ENCODE assay signal across 1 cellular context in the genomic region with DNA sequence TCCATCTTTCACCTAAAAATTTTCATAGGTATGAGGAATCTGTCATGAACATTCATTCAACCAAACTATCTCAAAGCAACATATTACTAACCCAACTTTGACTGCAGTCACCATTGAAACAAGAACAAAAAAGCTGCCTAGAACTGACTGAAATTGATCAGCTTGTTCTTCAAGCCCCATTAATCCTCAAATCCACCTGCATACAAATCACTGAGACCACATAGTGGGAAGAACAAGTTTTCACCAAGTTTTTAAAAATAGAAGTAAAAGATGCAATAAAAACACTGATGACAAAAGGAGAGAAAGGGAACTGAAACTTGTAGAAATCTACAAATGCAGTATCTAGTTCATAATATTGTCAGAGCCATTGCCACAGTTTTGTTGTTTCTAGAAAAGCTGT.
TF ChIP-seq lines count a peak whose summit lies in the region.

No MANE protein-coding gene starts in this region.

TF ChIP-seq in SK-N-SH, 30 proteins besides CTCF, POLR2A, EP300 and RAD21:
- TF ChIP-seq, protein P1, sequence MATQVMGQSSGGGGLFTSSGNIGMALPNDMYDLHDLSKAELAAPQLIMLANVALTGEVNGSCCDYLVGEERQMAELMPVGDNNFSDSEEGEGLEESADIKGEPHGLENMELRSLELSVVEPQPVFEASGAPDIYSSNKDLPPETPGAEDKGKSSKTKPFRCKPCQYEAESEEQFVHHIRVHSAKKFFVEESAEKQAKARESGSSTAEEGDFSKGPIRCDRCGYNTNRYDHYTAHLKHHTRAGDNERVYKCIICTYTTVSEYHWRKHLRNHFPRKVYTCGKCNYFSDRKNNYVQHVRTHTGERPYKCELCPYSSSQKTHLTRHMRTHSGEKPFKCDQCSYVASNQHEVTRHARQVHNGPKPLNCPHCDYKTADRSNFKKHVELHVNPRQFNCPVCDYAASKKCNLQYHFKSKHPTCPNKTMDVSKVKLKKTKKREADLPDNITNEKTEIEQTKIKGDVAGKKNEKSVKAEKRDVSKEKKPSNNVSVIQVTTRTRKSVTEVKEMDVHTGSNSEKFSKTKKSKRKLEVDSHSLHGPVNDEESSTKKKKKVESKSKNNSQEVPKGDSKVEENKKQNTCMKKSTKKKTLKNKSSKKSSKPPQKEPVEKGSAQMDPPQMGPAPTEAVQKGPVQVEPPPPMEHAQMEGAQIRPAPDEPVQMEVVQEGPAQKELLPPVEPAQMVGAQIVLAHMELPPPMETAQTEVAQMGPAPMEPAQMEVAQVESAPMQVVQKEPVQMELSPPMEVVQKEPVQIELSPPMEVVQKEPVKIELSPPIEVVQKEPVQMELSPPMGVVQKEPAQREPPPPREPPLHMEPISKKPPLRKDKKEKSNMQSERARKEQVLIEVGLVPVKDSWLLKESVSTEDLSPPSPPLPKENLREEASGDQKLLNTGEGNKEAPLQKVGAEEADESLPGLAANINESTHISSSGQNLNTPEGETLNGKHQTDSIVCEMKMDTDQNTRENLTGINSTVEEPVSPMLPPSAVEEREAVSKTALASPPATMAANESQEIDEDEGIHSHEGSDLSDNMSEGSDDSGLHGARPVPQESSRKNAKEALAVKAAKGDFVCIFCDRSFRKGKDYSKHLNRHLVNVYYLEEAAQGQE (IDR thresholded peaks at IDR 0.05; ENCODE audit: low read depth, low read length): no peak
- TF ChIP-seq FOXM1 (IDR thresholded peaks at IDR 0.05; ENCODE audit: low read depth): no peak
- no peak for TF ChIP-seq EZH2phosphoT487 (IDR thresholded peaks at IDR 0.05; ENCODE audit: borderline replicate concordance, low read depth)
- no peak for TF ChIP-seq FOSL2 (IDR thresholded peaks at IDR 0.05; ENCODE audit: borderline replicate concordance, low read depth)
- no peak for TF ChIP-seq CHD2 (IDR thresholded peaks at IDR 0.05; ENCODE audit: low read length, partially characterized antibody)
- no peak for TF ChIP-seq MXI1 (IDR thresholded peaks at IDR 0.05; ENCODE audit: low read depth, low read length)
- TF ChIP-seq NFIC (IDR thresholded peaks at IDR 0.05; ENCODE audit: borderline replicate concordance): no peak
- TF ChIP-seq, protein P2, sequence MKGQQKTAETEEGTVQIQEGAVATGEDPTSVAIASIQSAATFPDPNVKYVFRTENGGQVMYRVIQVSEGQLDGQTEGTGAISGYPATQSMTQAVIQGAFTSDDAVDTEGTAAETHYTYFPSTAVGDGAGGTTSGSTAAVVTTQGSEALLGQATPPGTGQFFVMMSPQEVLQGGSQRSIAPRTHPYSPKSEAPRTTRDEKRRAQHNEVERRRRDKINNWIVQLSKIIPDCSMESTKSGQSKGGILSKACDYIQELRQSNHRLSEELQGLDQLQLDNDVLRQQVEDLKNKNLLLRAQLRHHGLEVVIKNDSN (IDR thresholded peaks at IDR 0.05; ENCODE audit: borderline replicate concordance, low read depth): no peak
- TF ChIP-seq, protein P3, sequence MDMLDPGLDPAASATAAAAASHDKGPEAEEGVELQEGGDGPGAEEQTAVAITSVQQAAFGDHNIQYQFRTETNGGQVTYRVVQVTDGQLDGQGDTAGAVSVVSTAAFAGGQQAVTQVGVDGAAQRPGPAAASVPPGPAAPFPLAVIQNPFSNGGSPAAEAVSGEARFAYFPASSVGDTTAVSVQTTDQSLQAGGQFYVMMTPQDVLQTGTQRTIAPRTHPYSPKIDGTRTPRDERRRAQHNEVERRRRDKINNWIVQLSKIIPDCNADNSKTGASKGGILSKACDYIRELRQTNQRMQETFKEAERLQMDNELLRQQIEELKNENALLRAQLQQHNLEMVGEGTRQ (IDR thresholded peaks at IDR 0.05; ENCODE audit: borderline replicate concordance, low read depth, low read length): no peak
- TF ChIP-seq, protein P4, sequence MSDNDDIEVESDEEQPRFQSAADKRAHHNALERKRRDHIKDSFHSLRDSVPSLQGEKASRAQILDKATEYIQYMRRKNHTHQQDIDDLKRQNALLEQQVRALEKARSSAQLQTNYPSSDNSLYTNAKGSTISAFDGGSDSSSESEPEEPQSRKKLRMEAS (IDR thresholded peaks at IDR 0.05; ENCODE audit: low read depth): no peak
- no peak for TF ChIP-seq ELF1 (IDR thresholded peaks at IDR 0.05)
- TF ChIP-seq, protein P5, sequence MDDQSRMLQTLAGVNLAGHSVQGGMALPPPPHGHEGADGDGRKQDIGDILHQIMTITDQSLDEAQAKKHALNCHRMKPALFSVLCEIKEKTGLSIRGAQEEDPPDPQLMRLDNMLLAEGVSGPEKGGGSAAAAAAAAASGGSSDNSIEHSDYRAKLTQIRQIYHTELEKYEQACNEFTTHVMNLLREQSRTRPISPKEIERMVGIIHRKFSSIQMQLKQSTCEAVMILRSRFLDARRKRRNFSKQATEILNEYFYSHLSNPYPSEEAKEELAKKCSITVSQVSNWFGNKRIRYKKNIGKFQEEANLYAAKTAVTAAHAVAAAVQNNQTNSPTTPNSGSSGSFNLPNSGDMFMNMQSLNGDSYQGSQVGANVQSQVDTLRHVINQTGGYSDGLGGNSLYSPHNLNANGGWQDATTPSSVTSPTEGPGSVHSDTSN (IDR thresholded peaks at IDR 0.05): no peak
- TF ChIP-seq POLR2AphosphoS5 (IDR thresholded peaks at IDR 0.05; ENCODE audit: low read depth, low read length): no peak
- TF ChIP-seq RXRA (IDR thresholded peaks at IDR 0.05; ENCODE audit: borderline replicate concordance, low read depth): no peak
- no peak for TF ChIP-seq SMC3 (IDR thresholded peaks at IDR 0.05; ENCODE audit: low read depth, low read length)
- TF ChIP-seq YY1 (IDR thresholded peaks at IDR 0.05; ENCODE audit: low read depth): no peak
